In genomic region chr3:141366285-141367037, GRCh38 we compare ENCODE assay signal across 8 cellular contexts. TPM values are rescaled to one million over a fixed set of nuclear protein-coding genes. Genes with fewer than 3 reads are reported as not detected.
DNase-seq lines count a peak whose midpoint lies in the region; ATAC-seq and TF ChIP-seq lines count a peak whose summit lies in the region.

No MANE protein-coding gene starts in this region.

- no peaks in the 10 kb centered on the region for H3K9me3 ChIP-seq in IMR-90 (ENCODE audit: control insufficient read depth, insufficient read depth, low read length)
- no peaks in the 10 kb centered on the region for H3K9me3 ChIP-seq in body of pancreas
- no peaks in the 10 kb centered on the region for H3K9me3 ChIP-seq in left lung
- no peaks in the 10 kb centered on the region for H3K9me3 ChIP-seq in thyroid gland

- H2AK5ac ChIP-seq in IMR-90 (ENCODE audit: low read depth, low read length): peak overlapping the region; percentile 98

- 20% methylated on average over 2 of the region's 5 CpGs; no CpG with 5 or more reads in 1 of the 2 experiments for WGBS in IMR-90 (ENCODE audit: extremely low coverage in 2 of 2, insufficient read length in 1 of 2), 2 experiments
- WGBS in body of pancreas, 2 donors: 18 to 24% methylated on average over 5 of the region's 5 CpGs
- WGBS in thyroid gland, 2 donors: 76% methylated on average over 5 of the region's 5 CpGs

- H3K36me3 ChIP-seq in IMR-90 (ENCODE audit: control insufficient read depth, insufficient read depth, low read length) (peaks cover 2% of the 10 kb centered on the region; the same call in 1 of the 2 replicates), body of pancreas (replicated peaks in 1 of 2; ENCODE audit: insufficient read depth in 1 of 2, low read depth in 2 of 2) (no peaks in the 10 kb centered on the region), left lung (no peaks in the 10 kb centered on the region), thyroid gland (no peaks in the 10 kb centered on the region)

- TF ChIP-seq CTCF in IMR-90 (conservative IDR thresholded peaks at IDR 0.05; ENCODE audit: low read depth, low read length): peak; percentile 26; the same call in 1 of the 2 replicates
- peak in 1 of 7 experiments; percentile 6 for TF ChIP-seq CTCF in body of pancreas (IDR thresholded peaks at IDR 0.05)
- TF ChIP-seq CTCF in left lung (IDR thresholded peaks at IDR 0.05): no peak
- peak in 1 of 6 experiments; percentile 20 for TF ChIP-seq CTCF in thyroid gland (IDR thresholded peaks at IDR 0.05)
- TF ChIP-seq CTCF in GM10248 (IDR thresholded peaks at IDR 0.05; ENCODE audit: control extremely low read depth, extremely low read depth, low read depth, missing control alignments): no peak

- H4K91ac ChIP-seq in IMR-90 (ENCODE audit: insufficient read depth, low read depth, low read length): peak overlapping the region; percentile 100

- peak overlapping the region; percentile 99 for H2BK120ac ChIP-seq in IMR-90 (ENCODE audit: low read depth, low read length)

- H3K9ac ChIP-seq in IMR-90 (ENCODE audit: low read depth, low read length): peak overlapping the region; percentile 75

- peaks cover 18 to 39% of the 10 kb centered on the region in 2 experiments for H3K79me1 ChIP-seq in IMR-90 (ENCODE audit: low read depth in 1 of 2, low read length in 2 of 2)

- peak; percentile 28 for TF ChIP-seq RAD21 in IMR-90 (IDR thresholded peaks at IDR 0.05; ENCODE audit: low read length)

- peak overlapping the region; percentile 80 to 98 for H4K8ac ChIP-seq in IMR-90 (ENCODE audit: low read depth in 2 of 2, low read length in 2 of 2)

- H3K27ac ChIP-seq in IMR-90 (ENCODE audit: insufficient read depth, low read length): peak overlapping the region; percentile 95
- peak overlapping the region; percentile 82 to 91 (median 86) for H3K27ac ChIP-seq in body of pancreas
- peak overlapping the region; percentile 85 to 97 for H3K27ac ChIP-seq in left lung
- H3K27ac ChIP-seq in thyroid gland: peak overlapping the region; percentile 89 to 96 (median 95)

- TF ChIP-seq POLR2A in IMR-90 (IDR thresholded peaks at IDR 0.05; ENCODE audit: low read depth, low read length): no peak; the same call in 1 of the 2 replicates
- TF ChIP-seq POLR2A in body of pancreas (IDR thresholded peaks at IDR 0.05): peak in 1 of 3 donors; percentile 19
- peak in 1 of 2 donors; percentile 30 for TF ChIP-seq POLR2A in thyroid gland (IDR thresholded peaks at IDR 0.05)

- BruUV-seq in IMR-90 (replicated peaks; lab: Mats Ljungman, UMichigan): TSS peak; percentile 25

- H2BK15ac ChIP-seq in IMR-90 (ENCODE audit: low read depth, low read length): peak overlapping the region; percentile 82

- CTCF ChIA-PET in IMR-90 (lab: Yijun Ruan, JAX): interaction anchor here (0.5 to 0.9 kb wide), 3 partner anchors 40 to 54 kb away, joined by 3 to 4 read pairs (median 4); no protein-coding TSS in a partner anchor
- CTCF ChIA-PET in GM10248 (lab: Yijun Ruan, JAX): interaction anchor here (0.9 to 11.8 kb wide), 11 partner anchors 13 to 93 kb away, joined by 3 to 143 read pairs (median 4); no protein-coding TSS in a partner anchor

- peaks cover 17% of the 10 kb centered on the region for H3K4me1 ChIP-seq in IMR-90 (ENCODE audit: control insufficient read depth, insufficient read depth, low read length)
- H3K4me1 ChIP-seq in body of pancreas: peaks cover 34% of the 10 kb centered on the region
- H3K4me1 ChIP-seq in left lung: peaks cover 31 to 53% of the 10 kb centered on the region in 2 donors
- peaks cover 33 to 49% of the 10 kb centered on the region in 2 donors for H3K4me1 ChIP-seq in thyroid gland

- 0 out of 2 replicates have a peak, but pooled peaks cover 3% of the 10 kb centered on the region for H3K9me1 ChIP-seq in IMR-90 (ENCODE audit: insufficient read depth, low read length)

- dilution Hi-C loops in IMR-90 (cut with HindIII; ENCODE audit: low sequenced_read_pairs, unreplicated experiment): no loop called here

- peak overlapping the region; percentile 100 for H2BK5ac ChIP-seq in IMR-90 (ENCODE audit: low read depth, low read length, poor library complexity, severe bottlenecking)

- peak overlapping the region; percentile 97 for H4K5ac ChIP-seq in IMR-90 (ENCODE audit: low read depth, low read length)

- H2BK20ac ChIP-seq in IMR-90 (ENCODE audit: low read depth, low read length): peak overlapping the region; percentile 99

- peak; percentile 99 for DNase-seq in IMR-90
- DNase-seq in body of pancreas: peak; percentile 56 to 82 (median 80)
- DNase-seq in left lung: peak in 1 of 2 donors; percentile 57
- DNase-seq in thyroid gland: peak; percentile 88 to 90
- no peak for DNase-seq in NCI-H2029 treated with DMSO at 0.1 percent for 48 hours (lab: John Stamatoyannopoulos, UW)
- DNase-seq in GM10248 (ENCODE audit: extremely low spot score): no peak

- peak overlapping the region; percentile 97 for H2AK9ac ChIP-seq in IMR-90 (replicated peaks; ENCODE audit: low read depth, low read length, poor library complexity)

- POLR2A ChIA-PET in IMR-90 (lab: Charles Lee; ENCODE audit: unreplicated experiment) (interaction anchor here (0.7 to 1.2 kb wide), 8 partner anchors 17 to 124 kb away, joined by 3 to 6 read pairs (median 4); no protein-coding TSS in a partner anchor), GM10248 (lab: Yijun Ruan, JAX) (no interaction called here)

- H2AFZ ChIP-seq in IMR-90 (replicated peaks; ENCODE audit: low read length, poor library complexity): peak overlapping the region; percentile 84

- H4K20me1 ChIP-seq in IMR-90 (ENCODE audit: insufficient read depth, low read length): no peaks in the 10 kb centered on the region

- ATAC-seq in IMR-90 (ENCODE audit: low read depth): peak; percentile 30
- ATAC-seq in body of pancreas: peak; percentile 27
- ATAC-seq in left lung: peak; percentile 22
- no peak for ATAC-seq in HG02610 (IDR thresholded peaks at IDR 0.05; ENCODE audit: unreplicated experiment)
- ATAC-seq in HG02588 (IDR thresholded peaks at IDR 0.05; ENCODE audit: unreplicated experiment): no peak

- peak overlapping the region; percentile 100 for H3K4ac ChIP-seq in IMR-90 (ENCODE audit: low read depth, low read length)

- H3K23ac ChIP-seq in IMR-90 (ENCODE audit: low read depth, low read length): peak overlapping the region; percentile 99

- peak overlapping the region; percentile 98 for H3K18ac ChIP-seq in IMR-90 (ENCODE audit: low read depth, low read length)

- peak overlapping the region; percentile 39 for H3K4me2 ChIP-seq in IMR-90 (ENCODE audit: low read depth, low read length)

- in situ Hi-C loops in IMR-90 (cut with MboI; ENCODE audit: low sequenced_read_pairs): no loop called here

- H3K27me3 ChIP-seq in IMR-90 (ENCODE audit: control insufficient read depth, insufficient read depth, low read length): no peaks in the 10 kb centered on the region
- no peaks in the 10 kb centered on the region for H3K27me3 ChIP-seq in body of pancreas
- H3K27me3 ChIP-seq in left lung: no peaks in the 10 kb centered on the region
- H3K27me3 ChIP-seq in thyroid gland: no peaks in the 10 kb centered on the region

- H3K56ac ChIP-seq in IMR-90 (ENCODE audit: extremely low read depth, insufficient read depth, low read length): peak overlapping the region; percentile 99

- intact Hi-C loops in IMR-90 (cut with micrococcal nuclease) (loop anchor here (1.0 kb wide), 3 partner anchors 41 to 84 kb away; no protein-coding TSS in a partner anchor), body of pancreas (cut with DNase I) (no loop called here), left lung (cut with DNase I) (no loop called here), thyroid gland (cut with DNase I) (no loop called here)

- peak overlapping the region; percentile 99 for H3K14ac ChIP-seq in IMR-90 (replicated peaks; ENCODE audit: low read depth, low read length)

- no peak overlapping the region for H3K4me3 ChIP-seq in IMR-90 (ENCODE audit: insufficient read depth, low read depth, low read length)
- no peak overlapping the region for H3K4me3 ChIP-seq in body of pancreas
- no peak overlapping the region for H3K4me3 ChIP-seq in left lung
- no peak overlapping the region for H3K4me3 ChIP-seq in thyroid gland (replicated peaks in 1 of 3)

TF ChIP-seq in IMR-90, 13 proteins besides CTCF, POLR2A, EP300 and RAD21 (continues in another document):
- TF ChIP-seq NFE2L2 (IDR thresholded peaks at IDR 0.05; ENCODE audit: low read depth, low read length) (peak; percentile 8; the same call in 1 of the 2 replicates), RCOR1 (IDR thresholded peaks at IDR 0.05; ENCODE audit: insufficient replicate concordance, low read length) (peak; percentile 95), SMC3 (IDR thresholded peaks at IDR 0.05; ENCODE audit: low read depth, low read length) (peak; percentile 34), MAFK (IDR thresholded peaks at IDR 0.05; ENCODE audit: low read depth, low read length) (peak; percentile 63), MXI1 (IDR thresholded peaks at IDR 0.05; ENCODE audit: borderline replicate concordance, low read depth, low read length) (no peak), MAZ (IDR thresholded peaks at IDR 0.05; ENCODE audit: borderline replicate concordance, low read depth, low read length) (no peak), ELK1 (IDR thresholded peaks at IDR 0.05; ENCODE audit: borderline replicate concordance, low read depth, low read length) (no peak), BHLHE40 (IDR thresholded peaks at IDR 0.05; ENCODE audit: low read depth, low read length) (peak; percentile 16; the same call in 1 of the 2 replicates), FOS (IDR thresholded peaks at IDR 0.05; ENCODE audit: low read depth, low read length) (peak; percentile 68), CHD1 (IDR thresholded peaks at IDR 0.05; ENCODE audit: low read depth, low read length) (no peak), RFX5 (IDR thresholded peaks at IDR 0.05; ENCODE audit: low read depth, low read length) (no peak)

RNA-seq across cellular contexts. Expression of gene ZBTB38, which starts 1.8 kb away (rescaled TPM):
- total RNA-seq in IMR-90 (2012; rRNA removed) (230 and 274 TPM in 2 replicates), body of pancreas (10 to 100 TPM; 48.5 to 60.4 TPM), left lung (10 to 100 TPM; 84.0 to 91.4 TPM), thyroid gland (100 to 1,000 TPM; 143 to 185 (median 165) TPM)
- 44.9 and 45.1 TPM in 2 replicates for polyA plus RNA-seq in IMR-90 (2012; rRNA removed)
- 15.3 and 16.3 TPM in 2 replicates for polyA plus RNA-seq in IMR-90 (2012; cell fraction: cytosol; rRNA removed)
- 12.9 and 53.4 TPM in 2 replicates for polyA plus RNA-seq in IMR-90 (2012; cell fraction: nucleus; rRNA removed; ENCODE audit: low replicate concordance)

Comparison
In these comparisons a context has a peak if more than half of its experiments do, and no peak if none do; other contexts are left out.
1. ATAC-seq: peak in IMR-90 (single experiment), body of pancreas (single experiment) and left lung (single experiment); none in HG02610 (single experiment) and HG02588 (single experiment).
2. DNase-seq: peak in IMR-90 (single experiment), body of pancreas (4 of 4) and thyroid gland (2 of 2); none in NCI-H2029 treated with DMSO at 0.1 percent for 48 hours (single experiment) and GM10248 (single experiment).
3. Peak in every context shown above with its lines, with median percentiles within 50 percentile points of each other: H3K27ac ChIP-seq.